Comparison of ENCODE assay signal across 13 cellular contexts in the genomic region with DNA sequence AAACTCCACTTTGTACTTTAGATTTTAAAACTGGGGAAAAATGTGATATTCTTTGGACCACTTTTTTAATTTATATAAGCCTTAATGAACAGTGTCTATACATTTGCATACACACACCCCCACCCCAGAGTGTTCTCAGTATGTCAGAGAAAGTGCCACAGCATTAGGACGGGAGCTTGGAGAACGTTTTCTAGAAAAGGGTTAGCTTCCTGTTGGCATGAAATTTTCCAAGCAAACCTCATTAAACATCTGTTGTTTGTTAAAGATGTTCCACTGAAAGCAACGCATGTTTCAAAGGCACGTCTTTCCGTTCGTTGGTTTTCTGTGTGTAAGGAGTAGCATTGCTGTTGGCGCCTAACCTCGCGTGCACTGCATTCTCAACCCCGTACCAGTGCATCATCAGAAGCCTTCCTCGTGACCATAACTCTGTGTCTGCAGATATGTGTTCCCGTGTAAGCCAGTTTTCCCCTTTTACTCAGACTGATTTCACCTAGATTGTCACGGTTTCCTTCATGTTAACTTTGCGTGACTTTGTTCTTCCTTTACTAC.
DNase-seq lines count a peak whose midpoint lies in the region; ATAC-seq, FAIRE-seq and TF ChIP-seq lines count a peak whose summit lies in the region.
"Had no signal": no experiment of that assay in that cellular context is flagged by ENCODE, and none has a peak within 500 bp of the region (broad histone marks: within the 10 kb centered on the region; RNA-seq: fewer than 3 reads in every experiment).

No MANE protein-coding gene starts in this region.

- intact Hi-C loops in head of caudate nucleus (cut with DNase I) = no loop called here

- POLR2A ChIA-PET in AG04449 (lab: Yijun Ruan, JAX) = no interaction called here

- no peaks in the 10 kb centered on the region for H3K9me3 Mint-ChIP-seq in T-helper 2 cell treated with Interferon-gamma antibody and Interleukin-4, amounts not matched to agents 5 μg/mL and 100 μg/mL, for 36 hours

- H3K4me3 Mint-ChIP-seq in T-helper 2 cell treated with Interferon-gamma antibody and Interleukin-4, amounts not matched to agents 5 μg/mL and 100 μg/mL, for 36 hours = no peak overlapping the region

- no peaks in the 10 kb centered on the region for H3K27me3 Mint-ChIP-seq in T-helper 2 cell treated with Interferon-gamma antibody and Interleukin-4, amounts not matched to agents 5 μg/mL and 100 μg/mL, for 36 hours (ENCODE audit: low read depth)

- DNase-seq in AG04449 (ENCODE audit: low read depth, low spot score) (peak; percentile 12), D721Med (ENCODE audit: insufficient read length, low spot score) (no peak), fibroblast of villous mesenchyme (ENCODE audit: low read depth) (peak; percentile 55), germinal center (ENCODE audit: low spot score) (no peak), NAMALWA (ENCODE audit: low spot score) (no peak), head of caudate nucleus (no peak)
- DNase-seq in T-helper 2 cell treated with Interferon-gamma antibody and Interleukin-4, amounts not matched to agents 5 μg/mL and 100 μg/mL, for 36 hours (ENCODE audit: low spot score) = peak; percentile 14
- DNase-seq: DMS79, gastrocnemius medialis, mammary epithelial cell, posterior cingulate gyrus had no signal

- H3K4me3 ChIP-seq in AG04449 (ENCODE audit: low read depth, low read length) = no peak overlapping the region
- H3K4me3 ChIP-seq in fibroblast of villous mesenchyme (ENCODE audit: low read depth, low read length) = no peak overlapping the region
- H3K4me3 ChIP-seq: gastrocnemius medialis, transverse colon had no signal

- peaks cover 5% of the 10 kb centered on the region for H3K4me1 Mint-ChIP-seq in T-helper 2 cell treated with Interferon-gamma antibody and Interleukin-4, amounts not matched to agents 5 μg/mL and 100 μg/mL, for 36 hours (ENCODE audit: low read depth)

- TF ChIP-seq CTCF in AG04449 (IDR thresholded peaks at IDR 0.05; ENCODE audit: insufficient read depth, low read length, missing control alignments) (no peak), D721Med (IDR thresholded peaks at IDR 0.05; ENCODE audit: insufficient read depth, missing control alignments) (no peak), fibroblast of villous mesenchyme (IDR thresholded peaks at IDR 0.05; ENCODE audit: insufficient read depth, low read depth, low read length) (no peak)

- no peaks in the 10 kb centered on the region for H3K36me3 Mint-ChIP-seq in T-helper 2 cell treated with Interferon-gamma antibody and Interleukin-4, amounts not matched to agents 5 μg/mL and 100 μg/mL, for 36 hours (ENCODE audit: low read depth)

- H3K27ac Mint-ChIP-seq in T-helper 2 cell treated with Interferon-gamma antibody and Interleukin-4, amounts not matched to agents 5 μg/mL and 100 μg/mL, for 36 hours = peak overlapping the region; percentile 43

- no peak for ATAC-seq in HG02642 (IDR thresholded peaks at IDR 0.05; ENCODE audit: poor library complexity, unreplicated experiment)

- CTCF ChIA-PET in AG04449 (lab: Yijun Ruan, JAX) = interaction anchor here (1.8 to 2.7 kb wide), 2 partner anchors 8 to 364 kb away, joined by 5 to 10 read pairs; no protein-coding TSS in a partner anchor

- peak; percentile 96 for FAIRE-seq in D721Med (lab: Jason Lieb, UNC)

Comparison
In these comparisons a context has a peak if more than half of its experiments do, and no peak if none do; other contexts are left out.
1. DNase-seq: peak in AG04449 (single experiment), T-helper 2 cell treated with Interferon-gamma antibody and Interleukin-4, amounts not matched to agents 5 μg/mL and 100 μg/mL, for 36 hours (single experiment) and fibroblast of villous mesenchyme (single experiment); none in D721Med (single experiment), germinal center (single experiment), NAMALWA (single experiment) and head of caudate nucleus (0 of 42).